ENCODE assay signal across 7 cellular contexts in genomic region chr2:111532682-111533540, GRCh38.
DNase-seq lines count a peak whose midpoint lies in the region; ATAC-seq and TF ChIP-seq lines count a peak whose summit lies in the region.
"Not testable (repeated sequence)": the region's sequence is repeated elsewhere in the genome, so short reads cannot be mapped to it uniquely, and the experiment has no call there.

No MANE protein-coding gene starts in this region.

- H3K4me3 Mint-ChIP-seq in GM23338, result not testable (repeated sequence)
- peak overlapping the region; percentile 65 for H3K4me3 Mint-ChIP-seq in activated CD4-positive, alpha-beta T cell treated with anti-CD3 and anti-CD28 coated beads, Interleukin-2, amount 10 ng/mL, durations not matched to agents 7 days and 5 days
- H3K4me3 Mint-ChIP-seq in effector memory CD8-positive, alpha-beta T cell, result peak overlapping the region in 1 of 2 donors; percentile 8

- not testable (repeated sequence) for H3K27ac Mint-ChIP-seq in GM23338
- peak overlapping the region; percentile 95 for H3K27ac Mint-ChIP-seq in activated CD4-positive, alpha-beta T cell treated with anti-CD3 and anti-CD28 coated beads, Interleukin-2, amount 10 ng/mL, durations not matched to agents 7 days and 5 days
- H3K27ac Mint-ChIP-seq in activated naive CD4-positive, alpha-beta T cell treated with anti-CD3 and anti-CD28 coated beads, Interleukin-2, amount 50 U/mL, for 72 hours, result peak overlapping the region; percentile 83 to 96
- H3K27ac Mint-ChIP-seq in effector memory CD8-positive, alpha-beta T cell, result peak overlapping the region; percentile 62 to 68

- not testable (repeated sequence) for H3K27ac ChIP-seq in GM23338 (ENCODE audit: low read depth); Panc1 (ENCODE audit: low read length)

- H3K4me1 Mint-ChIP-seq in GM23338, result peaks cover 35% of the 10 kb centered on the region
- H3K4me1 Mint-ChIP-seq in activated CD4-positive, alpha-beta T cell treated with anti-CD3 and anti-CD28 coated beads, Interleukin-2, amount 10 ng/mL, durations not matched to agents 7 days and 5 days, result peaks cover 46% of the 10 kb centered on the region
- H3K4me1 Mint-ChIP-seq in effector memory CD8-positive, alpha-beta T cell (ENCODE audit: low read depth in 2 of 2), result peaks cover 18 to 27% of the 10 kb centered on the region in 2 donors

- POLR2A ChIA-PET in Panc1 (lab: Charles Lee); activated CD4-positive, alpha-beta T cell treated with anti-CD3 and anti-CD28 coated beads, Interleukin-2, amount 10 ng/mL, durations not matched to agents 7 days and 5 days (lab: Charles Lee): not testable (repeated sequence)

- H3K36me3 ChIP-seq in GM23338 (ENCODE audit: insufficient read depth); Panc1 (ENCODE audit: control insufficient read depth, insufficient read depth, low read length); skeletal muscle satellite cell (ENCODE audit: insufficient read depth, low read length): not testable (repeated sequence)

- not testable (repeated sequence) for H3K9ac ChIP-seq in skeletal muscle satellite cell (ENCODE audit: low read depth, low read length)

- not testable (repeated sequence) for TF ChIP-seq CTCF in GM23338 (conservative IDR thresholded peaks at IDR 0.05; ENCODE audit: low read depth in 2 of 2); Panc1 (IDR thresholded peaks at IDR 0.05)

- not testable (repeated sequence) for H3K4me1 ChIP-seq in GM23338 (ENCODE audit: insufficient read depth); Panc1 (ENCODE audit: control insufficient read depth, insufficient read depth, low read length)
- peaks cover 24% of the 10 kb centered on the region for H3K4me1 ChIP-seq in skeletal muscle satellite cell (ENCODE audit: control insufficient read depth, insufficient read depth, low read length)

- not testable (repeated sequence) for H3K4me2 ChIP-seq in GM23338
- peak overlapping the region; percentile 32 for H3K4me2 ChIP-seq in skeletal muscle satellite cell (ENCODE audit: low read length)

- not testable (repeated sequence) for H3K9me3 ChIP-seq in Panc1 (ENCODE audit: control insufficient read depth, insufficient read depth, low read depth, low read length); skeletal muscle satellite cell (replicated peaks; ENCODE audit: low read length)

- H3K4me3 ChIP-seq in GM23338; Panc1 (ENCODE audit: low read depth in 2 of 2, low read length in 2 of 2); skeletal muscle satellite cell (ENCODE audit: low read length): not testable (repeated sequence)

- H3K79me2 ChIP-seq in GM23338 (replicated peaks; ENCODE audit: insufficient read depth), result not testable (repeated sequence)

- not testable (repeated sequence) for H2AFZ ChIP-seq in GM23338

- CTCF ChIA-PET in Panc1 (lab: Charles Lee); activated CD4-positive, alpha-beta T cell treated with anti-CD3 and anti-CD28 coated beads, Interleukin-2, amount 10 ng/mL, durations not matched to agents 7 days and 5 days (lab: Charles Lee): not testable (repeated sequence)

- peaks cover 18% of the 10 kb centered on the region for H3K9me3 Mint-ChIP-seq in GM23338
- H3K9me3 Mint-ChIP-seq in activated CD4-positive, alpha-beta T cell treated with anti-CD3 and anti-CD28 coated beads, Interleukin-2, amount 10 ng/mL, durations not matched to agents 7 days and 5 days; activated naive CD4-positive, alpha-beta T cell treated with anti-CD3 and anti-CD28 coated beads, Interleukin-2, amount 50 U/mL, for 72 hours; effector memory CD8-positive, alpha-beta T cell: not testable (repeated sequence)

- BruUV-seq in Panc1 (replicated peaks; lab: Mats Ljungman, UMichigan), result not testable (repeated sequence)

- not testable (repeated sequence) for H3K27me3 ChIP-seq in GM23338 (ENCODE audit: insufficient read depth); Panc1 (ENCODE audit: control insufficient read depth, insufficient read depth, low read length); skeletal muscle satellite cell (ENCODE audit: control insufficient read depth, insufficient read depth, low read length)

- DNase-seq in GM23338 (ENCODE audit: low spot score); Panc1 (ENCODE audit: low read depth, low spot score); activated naive CD4-positive, alpha-beta T cell treated with anti-CD3 and anti-CD28 coated beads, Interleukin-2, amount 50 U/mL, for 72 hours (ENCODE audit: low spot score in 2 of 2); effector memory CD8-positive, alpha-beta T cell; left ventricle myocardium superior: not testable (repeated sequence)
- DNase-seq in activated CD4-positive, alpha-beta T cell treated with anti-CD3 and anti-CD28 coated beads, Interleukin-2, amount 10 ng/mL, durations not matched to agents 7 days and 5 days, result peak; percentile 24

- peak; percentile 55 for ATAC-seq in GM23338
- peak; percentile 48; the same call in 1 of the 2 replicates for ATAC-seq in Panc1
- peak; percentile 78 to 84 for ATAC-seq in activated naive CD4-positive, alpha-beta T cell treated with anti-CD3 and anti-CD28 coated beads, Interleukin-2, amount 50 U/mL, for 72 hours
- ATAC-seq in effector memory CD8-positive, alpha-beta T cell (replicated peaks), result peak; percentile 46
- peak; percentile 42 for ATAC-seq in left ventricle myocardium superior

- H3F3A ChIP-seq in GM23338 (replicated peaks; ENCODE audit: low read depth), result not testable (repeated sequence)

- not testable (repeated sequence) for H3K36me3 Mint-ChIP-seq in GM23338 (ENCODE audit: low read depth); activated CD4-positive, alpha-beta T cell treated with anti-CD3 and anti-CD28 coated beads, Interleukin-2, amount 10 ng/mL, durations not matched to agents 7 days and 5 days (ENCODE audit: low read depth); activated naive CD4-positive, alpha-beta T cell treated with anti-CD3 and anti-CD28 coated beads, Interleukin-2, amount 50 U/mL, for 72 hours; effector memory CD8-positive, alpha-beta T cell (ENCODE audit: insufficient read depth)

- in situ Hi-C loops in Panc1 (cut with HindIII; ENCODE audit: low pct_unique_long_range_greater_than_20kb, low sequenced_read_pairs), result not testable (repeated sequence)

- intact Hi-C loops in Panc1 (cut with micrococcal nuclease; ENCODE audit: unreplicated experiment); left ventricle myocardium superior (cut with micrococcal nuclease): not testable (repeated sequence)

- H4K20me1 ChIP-seq in GM23338 (replicated peaks; ENCODE audit: insufficient read depth), result not testable (repeated sequence)

- not testable (repeated sequence) for H3K27me3 Mint-ChIP-seq in GM23338 (ENCODE audit: insufficient read depth, low read depth, poor library complexity); activated CD4-positive, alpha-beta T cell treated with anti-CD3 and anti-CD28 coated beads, Interleukin-2, amount 10 ng/mL, durations not matched to agents 7 days and 5 days; effector memory CD8-positive, alpha-beta T cell

- not testable (repeated sequence) for H3K9me2 ChIP-seq in GM23338 (ENCODE audit: insufficient read depth)
